8 cellular contexts compared by ENCODE assay signal in the genomic region with DNA sequence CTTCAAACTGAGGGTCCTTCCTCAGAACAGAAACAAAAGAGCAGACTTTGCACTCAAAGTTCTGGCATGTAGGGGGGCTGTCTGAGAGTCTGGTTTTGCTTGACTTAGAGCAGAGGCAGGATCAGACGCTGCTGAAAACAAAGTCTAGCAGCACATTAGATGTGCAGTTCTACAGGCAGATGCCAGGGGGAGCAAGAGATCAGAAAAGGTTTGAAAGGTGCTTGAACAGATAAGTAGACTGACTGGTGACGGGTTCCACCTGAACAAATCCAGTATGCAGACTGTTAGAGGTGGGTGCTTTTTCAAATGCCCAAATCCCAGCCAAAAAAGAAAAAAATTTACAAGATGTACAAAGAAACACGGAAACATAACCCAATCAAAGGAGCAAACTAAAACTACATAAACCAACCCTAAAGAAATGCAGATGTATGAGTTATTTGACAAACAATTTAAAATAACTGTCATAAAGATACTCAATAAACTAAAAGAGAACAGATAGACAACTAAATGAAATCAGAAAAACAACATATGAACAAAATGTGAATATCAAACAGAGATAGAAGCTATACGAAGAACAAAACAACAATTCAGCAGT.
DNase-seq lines count a peak whose midpoint lies in the region; ATAC-seq and TF ChIP-seq lines count a peak whose summit lies in the region.

No MANE protein-coding gene starts in this region.

- no peak overlapping the region for H3K4me3 ChIP-seq in foreskin fibroblast (ENCODE audit: low read depth in 1 of 2, low read length in 2 of 2)

- peak; percentile 81 for TF ChIP-seq CTCF in foreskin fibroblast (IDR thresholded peaks at IDR 0.05; ENCODE audit: low read depth, low read length)

- DNase-seq in DMS153 treated with DMSO at 0.1 percent for 48 hours (lab: John Stamatoyannopoulos, UW; ENCODE audit: unreplicated experiment) (peak; percentile 61), GM19240 (ENCODE audit: insufficient read length, low spot score) (peak; percentile 12), NCI-H526 treated with DMSO at 0.1 percent for 48 hours (lab: John Stamatoyannopoulos, UW) (peak; percentile 70), foreskin fibroblast (peak in 1 of 2 donors; percentile 51), retina (peak; percentile 59), 8988T (no peak)
- DNase-seq in activated CD8-positive, alpha-beta memory T cell treated with anti-CD3 and anti-CD28 coated beads, Interleukin-2, amount 50 U/mL, for 4 hours: peak; percentile 22

- peak; percentile 80 for ATAC-seq in HG03108 (IDR thresholded peaks at IDR 0.05; ENCODE audit: unreplicated experiment)
